ENCODE assay signal across 1 cellular context in the genomic region with DNA sequence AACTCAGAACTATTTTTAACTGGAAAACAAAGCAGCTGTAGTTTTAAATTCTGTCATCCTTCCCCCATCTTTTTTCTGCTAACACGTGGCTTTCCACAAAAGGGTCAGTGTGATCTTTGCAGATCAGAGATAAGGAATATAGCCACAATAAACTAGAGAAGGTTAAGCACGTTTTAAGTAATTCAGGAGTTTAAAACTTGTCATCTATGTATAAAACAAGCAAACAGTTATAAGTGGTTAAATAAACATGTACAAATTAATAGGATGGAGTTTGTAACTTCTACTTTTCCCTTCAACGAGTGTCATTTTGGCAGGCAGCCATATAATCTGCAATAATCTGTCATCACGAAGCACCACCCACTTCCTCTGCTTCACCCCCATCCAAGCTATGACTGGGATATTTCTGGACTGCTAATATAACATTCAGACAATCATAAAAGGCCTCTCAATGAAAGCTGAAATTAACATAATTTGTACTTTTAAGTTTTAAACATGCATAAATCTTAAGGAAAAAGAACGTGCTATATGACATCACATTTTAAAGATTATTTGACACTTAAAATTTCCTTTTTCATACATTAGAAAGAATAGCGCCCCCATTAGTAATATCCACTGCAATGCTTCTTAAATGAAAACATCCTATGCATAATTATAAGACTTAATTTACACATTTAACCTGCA.
TF ChIP-seq lines count a peak whose summit lies in the region.

No MANE protein-coding gene starts in this region.

TF ChIP-seq in GM12891, 5 proteins besides CTCF, POLR2A, EP300 and RAD21:
- no peak for TF ChIP-seq PAX5 (IDR thresholded peaks at IDR 0.05; ENCODE audit: insufficient read depth, low read length, severe bottlenecking)
- peak; percentile 84 for TF ChIP-seq SPI1 (IDR thresholded peaks at IDR 0.05; ENCODE audit: low read depth, low read length)
TF ChIP-seq in GM12891: peak in this region for 1.
